ENCODE assay signal across 12 cellular contexts in the genomic region with DNA sequence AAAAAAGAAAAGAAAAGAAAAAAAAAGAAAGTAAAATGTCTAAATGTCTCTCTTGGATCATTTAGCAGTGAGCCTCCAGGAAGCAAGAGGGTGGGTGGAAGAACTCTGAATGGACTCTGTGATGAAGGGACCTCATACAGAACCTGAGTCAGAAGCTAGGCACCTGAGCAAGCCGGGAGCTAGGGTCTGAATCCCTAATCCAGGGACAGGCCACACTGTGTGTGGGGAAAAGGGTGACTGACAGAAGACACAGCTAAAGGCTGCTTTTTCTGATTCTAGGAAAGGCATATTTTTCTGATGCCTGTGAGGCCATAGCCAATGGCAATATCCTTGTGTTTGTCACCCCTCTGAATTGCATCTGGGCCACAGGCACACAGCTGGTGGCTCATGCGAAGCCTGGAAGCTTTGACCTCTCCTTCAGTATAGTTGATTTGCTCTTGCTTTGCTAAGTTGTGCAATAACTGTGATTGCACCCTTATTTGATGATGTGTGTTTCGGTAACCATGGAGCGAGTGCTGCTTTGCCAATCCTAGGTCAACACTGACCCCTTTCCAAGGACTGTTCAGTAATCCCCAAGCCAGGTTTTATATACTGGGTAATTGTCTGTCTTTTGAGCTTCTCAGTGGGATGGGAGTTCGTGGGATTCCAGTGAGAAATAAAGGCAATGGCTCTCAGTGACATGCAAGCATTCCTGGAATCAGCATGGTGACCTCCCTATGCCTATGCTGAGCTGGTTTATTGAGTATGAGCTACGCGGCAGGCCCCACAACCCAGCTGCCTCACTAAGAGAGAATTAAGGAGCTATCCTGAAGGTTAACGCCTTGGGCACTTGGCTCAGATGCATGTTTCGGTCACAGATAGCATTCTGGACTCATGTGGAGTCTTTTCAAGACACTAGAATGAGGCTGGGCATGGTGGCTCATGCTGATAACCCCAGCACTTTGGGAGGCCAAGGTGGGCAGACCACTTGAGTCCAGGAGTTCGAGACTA. TPM values are rescaled to one million over a fixed set of nuclear protein-coding genes. Genes with fewer than 3 reads are reported as not detected.
DNase-seq lines count a peak whose midpoint lies in the region; ATAC-seq and TF ChIP-seq lines count a peak whose summit lies in the region.
"Had no signal": no experiment of that assay in that cellular context is flagged by ENCODE, and none has a peak within 500 bp of the region (broad histone marks: within the 10 kb centered on the region; RNA-seq: fewer than 3 reads in every experiment).

No MANE protein-coding gene starts in this region.

- H3K4me1 ChIP-seq in Peyer's patch (peaks cover 0 to 7% (median 0%) of the 10 kb centered on the region in 4 donors), osteoblast (ENCODE audit: insufficient read depth, low read length) (no peaks in the 10 kb centered on the region), MM.1S (ENCODE audit: low read length) (peaks cover 5% of the 10 kb centered on the region)

- no peak for ATAC-seq in HG03097 (IDR thresholded peaks at IDR 0.05; ENCODE audit: low FRiP score, unreplicated experiment)
- ATAC-seq: SK-N-SH treated with all-trans-retinoic acid at 6 μM for 48 hours had no signal

- H3K79me2 ChIP-seq in osteoblast (ENCODE audit: insufficient read depth, low read length) (no peaks in the 10 kb centered on the region), MM.1S (ENCODE audit: low read length) (no peaks in the 10 kb centered on the region)

- no peaks in the 10 kb centered on the region for H3K36me3 ChIP-seq in Peyer's patch
- no peaks in the 10 kb centered on the region for H3K36me3 ChIP-seq in osteoblast (ENCODE audit: insufficient read depth, low read length)
- no peaks in the 10 kb centered on the region for H3K36me3 ChIP-seq in MM.1S (replicated peaks; ENCODE audit: insufficient read depth, low read length)

- CTCF ChIA-PET in activated naive CD4-positive, alpha-beta T cell treated with anti-CD3 and anti-CD28 coated beads, Interleukin-2, amount 10 ng/mL, durations not matched to agents 7 days and 5 days (lab: Charles Lee) = no interaction called here

- H3K4me3 ChIP-seq in Peyer's patch = no peak overlapping the region
- no peak overlapping the region for H3K4me3 ChIP-seq in foreskin fibroblast (ENCODE audit: low read depth in 1 of 2, low read length in 2 of 2)
- no peak overlapping the region for H3K4me3 ChIP-seq in osteoblast (ENCODE audit: insufficient read depth, low read length)
- H3K4me3 ChIP-seq in MM.1S (ENCODE audit: low read length) = no peak overlapping the region

- H3K9me3 Mint-ChIP-seq in activated naive CD4-positive, alpha-beta T cell treated with anti-CD3 and anti-CD28 coated beads, Interleukin-2, amount 10 ng/mL, durations not matched to agents 7 days and 5 days = no peaks in the 10 kb centered on the region

- H3K27ac Mint-ChIP-seq in activated naive CD4-positive, alpha-beta T cell treated with anti-CD3 and anti-CD28 coated beads, Interleukin-2, amount 10 ng/mL, durations not matched to agents 7 days and 5 days = no peak overlapping the region
- H3K27ac Mint-ChIP-seq: naive B cell had no signal

- no peaks in the 10 kb centered on the region for H3K9me3 ChIP-seq in Peyer's patch
- no peaks in the 10 kb centered on the region for H3K9me3 ChIP-seq in osteoblast (ENCODE audit: low read depth, low read length)
- H3K9me3 ChIP-seq in MM.1S (replicated peaks; ENCODE audit: insufficient read depth, low read length) = no peaks in the 10 kb centered on the region

- H3K4me1 Mint-ChIP-seq in activated naive CD4-positive, alpha-beta T cell treated with anti-CD3 and anti-CD28 coated beads, Interleukin-2, amount 10 ng/mL, durations not matched to agents 7 days and 5 days = no peaks in the 10 kb centered on the region
- H3K4me1 Mint-ChIP-seq: naive B cell had no signal

- H3K27me3 Mint-ChIP-seq in activated naive CD4-positive, alpha-beta T cell treated with anti-CD3 and anti-CD28 coated beads, Interleukin-2, amount 10 ng/mL, durations not matched to agents 7 days and 5 days = no peaks in the 10 kb centered on the region

- no peak overlapping the region for H3K9ac ChIP-seq in MM.1S (ENCODE audit: low read length)

- no peak for TF ChIP-seq POLR2A in Peyer's patch (IDR thresholded peaks at IDR 0.05)

- H3K27ac ChIP-seq in Peyer's patch (peak overlapping the region in 3 of 4 donors; percentile 32 to 66 (median 49)), osteoblast (ENCODE audit: low read depth, low read length) (peak overlapping the region; percentile 23), MM.1S (ENCODE audit: low read length) (no peak overlapping the region)

- no peaks in the 10 kb centered on the region for H3K27me3 ChIP-seq in Peyer's patch
- H3K27me3 ChIP-seq in osteoblast (ENCODE audit: insufficient read depth, low read length) = no peaks in the 10 kb centered on the region
- no peaks in the 10 kb centered on the region for H3K27me3 ChIP-seq in MM.1S (replicated peaks; ENCODE audit: insufficient read depth, low read length)

- H3K36me3 Mint-ChIP-seq in activated naive CD4-positive, alpha-beta T cell treated with anti-CD3 and anti-CD28 coated beads, Interleukin-2, amount 10 ng/mL, durations not matched to agents 7 days and 5 days = no peaks in the 10 kb centered on the region
- H3K36me3 Mint-ChIP-seq: naive B cell had no signal

- H3K4me3 Mint-ChIP-seq in activated naive CD4-positive, alpha-beta T cell treated with anti-CD3 and anti-CD28 coated beads, Interleukin-2, amount 10 ng/mL, durations not matched to agents 7 days and 5 days = no peak overlapping the region
- H3K4me3 Mint-ChIP-seq: naive B cell had no signal

- no peak for TF ChIP-seq CTCF in AG09319 (IDR thresholded peaks at IDR 0.05; ENCODE audit: low read depth, low read length)
- no peak for TF ChIP-seq CTCF in Peyer's patch (IDR thresholded peaks at IDR 0.05)
- TF ChIP-seq CTCF in foreskin fibroblast (IDR thresholded peaks at IDR 0.05; ENCODE audit: low read depth, low read length) = no peak
- TF ChIP-seq CTCF in osteoblast (IDR thresholded peaks at IDR 0.05; ENCODE audit: extremely low read depth, low read depth, low read length) = no peak
- TF ChIP-seq CTCF in MM.1S (IDR thresholded peaks at IDR 0.05; ENCODE audit: low read length) = no peak

- peak; percentile 30 for DNase-seq in AG09319 (ENCODE audit: extremely low read depth, low read depth)
- peak in 1 of 3 donors; percentile 52 for DNase-seq in Peyer's patch
- DNase-seq in foreskin fibroblast = peak; percentile 51 to 70
- peak; percentile 38 for DNase-seq in osteoblast (ENCODE audit: insufficient read length, low spot score, missing footprints)
- DNase-seq in activated gamma-delta T cell treated with Interleukin-2 at 50 U/mL for 16 hours = no peak
- DNase-seq in MM.1S = no peak
- DNase-seq in activated naive CD4-positive, alpha-beta T cell treated with anti-CD3 and anti-CD28 coated beads, Interleukin-2, amount 10 ng/mL, durations not matched to agents 7 days and 5 days = no peak
- DNase-seq: activated CD8-positive, alpha-beta memory T cell treated with anti-CD3 and anti-CD28 coated beads for 24 hours; naive B cell; NCI-H446 treated with DMSO at 0.1 percent for 48 hours had no signal

- H3K9me2 ChIP-seq in MM.1S (replicated peaks; ENCODE audit: insufficient read depth, low read length) = no peaks in the 10 kb centered on the region

- H2AFZ ChIP-seq in osteoblast (ENCODE audit: low read length) (peak overlapping the region; percentile 18), MM.1S (ENCODE audit: low read length) (no peak overlapping the region)

- H4K20me1 ChIP-seq in osteoblast (ENCODE audit: insufficient read depth, low read length) = no peaks in the 10 kb centered on the region
- no peaks in the 10 kb centered on the region for H4K20me1 ChIP-seq in MM.1S (ENCODE audit: insufficient read depth, low read length)

- no peak overlapping the region for H3K4me2 ChIP-seq in osteoblast (ENCODE audit: insufficient read depth, low read length)
- no peak overlapping the region for H3K4me2 ChIP-seq in MM.1S (ENCODE audit: low read depth, low read length)

- no peaks in the 10 kb centered on the region for H3F3A ChIP-seq in MM.1S (ENCODE audit: insufficient read depth, low read length)

RNA-seq across cellular contexts. Expression of gene OSBPL11, which starts 49.0 kb away (rescaled TPM):
- 10 to 100 TPM in 2 of 4 donors, 1 to 10 TPM in 2; 8.1 to 14.9 (median 10.0) TPM for total RNA-seq in Peyer's patch
- total RNA-seq in osteoblast = 9.4 and 10.3 TPM in 2 replicates

Comparison
In these comparisons a context has a peak if more than half of its experiments do, and no peak if none do; other contexts are left out.
1. DNase-seq: peak in AG09319 (single experiment), foreskin fibroblast (2 of 2) and osteoblast (single experiment); none in activated gamma-delta T cell treated with Interleukin-2 at 50 U/mL for 16 hours (single experiment), MM.1S (single experiment) and activated naive CD4-positive, alpha-beta T cell treated with anti-CD3 and anti-CD28 coated beads, Interleukin-2, amount 10 ng/mL, durations not matched to agents 7 days and 5 days (single experiment).